In the genomic region with DNA sequence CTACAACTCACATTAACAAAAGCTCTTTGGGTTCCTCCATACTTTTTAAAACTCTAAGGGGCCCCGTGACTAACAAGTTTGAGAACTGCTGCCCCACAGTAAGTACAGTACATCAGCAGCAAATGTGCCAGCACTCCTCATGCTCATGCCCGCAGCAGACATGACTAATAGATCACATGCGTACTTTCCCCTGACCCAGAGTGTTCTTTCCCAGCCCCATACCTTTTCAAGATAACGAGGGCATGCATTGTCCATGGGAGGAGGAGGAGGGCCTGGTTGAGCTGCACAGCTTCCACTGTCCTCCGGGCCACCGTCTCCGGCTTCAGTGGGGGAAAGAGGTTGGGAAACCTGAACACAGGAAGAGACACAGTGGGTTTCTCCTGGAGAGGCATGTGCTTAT, we compare ENCODE assay signal across 10 cellular contexts. TPM values are rescaled to one million over a fixed set of nuclear protein-coding genes. Genes with fewer than 3 reads are reported as not detected.
DNase-seq lines count a peak whose midpoint lies in the region; ATAC-seq and TF ChIP-seq lines count a peak whose summit lies in the region.
"Had no signal": no experiment of that assay in that cellular context is flagged by ENCODE, and none has a peak within 500 bp of the region (broad histone marks: within the 10 kb centered on the region; RNA-seq: fewer than 3 reads in every experiment).

No MANE protein-coding gene starts in this region.

- no peaks in the 10 kb centered on the region for H3K9me3 ChIP-seq in gastrocnemius medialis

- peaks cover 0 to 45% of the 10 kb centered on the region in 2 donors for H3K36me3 ChIP-seq in gastrocnemius medialis

- TF ChIP-seq CTCF in foreskin keratinocyte (conservative IDR thresholded peaks at IDR 0.05) (no peak), gastrocnemius medialis (IDR thresholded peaks at IDR 0.05 in 4 of 5, conservative IDR thresholded peaks at IDR 0.05 in 1 of 5) (no peak)

- H3K4me1 ChIP-seq in foreskin keratinocyte (no peaks in the 10 kb centered on the region), gastrocnemius medialis (peaks cover 4 to 14% of the 10 kb centered on the region in 2 donors)

- in situ Hi-C loops in SK-MEL-5 (cut with HindIII; ENCODE audit: low pct_unique_long_range_greater_than_20kb, low sequenced_read_pairs), result no loop called here
- in situ Hi-C loops in gastrocnemius medialis (cut with MboI; ENCODE audit: low sequenced_read_pairs in 4 of 4), result no loop called here

- intact Hi-C loops in gastrocnemius medialis (cut with DNase I; ENCODE audit: low total_unique reads), result no loop called here

- ATAC-seq in foreskin keratinocyte, result peak; percentile 51
- ATAC-seq in gastrocnemius medialis, result peak in 1 of 2 donors; percentile 28
- ATAC-seq in HG03521 (IDR thresholded peaks at IDR 0.05; ENCODE audit: unreplicated experiment), result no peak

- no peak for TF ChIP-seq POLR2A in gastrocnemius medialis (IDR thresholded peaks at IDR 0.05)

- H3K27me3 ChIP-seq in foreskin keratinocyte (no peaks in the 10 kb centered on the region), gastrocnemius medialis (no peaks in the 10 kb centered on the region)

- H3K27ac ChIP-seq in foreskin keratinocyte (no peak overlapping the region), gastrocnemius medialis (peak overlapping the region; percentile 65 to 78 (median 68))

- DNase-seq in HT1080 (ENCODE audit: low read depth) (peak; percentile 25), SK-MEL-5 (ENCODE audit: low read depth, low spot score) (peak; percentile 11), foreskin keratinocyte (no peak), gastrocnemius medialis (no peak), GM19240 (ENCODE audit: insufficient read length, low spot score) (no peak), NCI-H1436 (lab: John Stamatoyannopoulos, UW) (no peak)
- DNase-seq: activated CD4-positive, CD25-positive, alpha-beta regulatory T cell; activated T-cell treated with anti-CD3 and anti-CD28 coated beads for 4 hours; NCI-H1092 treated with DMSO at 0.1 percent for 48 hours had no signal

- no peak overlapping the region for H3K4me3 ChIP-seq in gastrocnemius medialis

RNA-seq across cellular contexts. Expression of a gene that starts 45.5 kb away (rescaled TPM):
- total RNA-seq in HT1080 (2014; rRNA removed; shearing (Covaris generic)), result 0.10 TPM in 1 of 2 replicates, not detected in the other
- polyA plus RNA-seq in HT1080 (2015; cell fraction: cytosol; rRNA removed), result 5.2 and 8.0 TPM in 2 replicates
- 10.0 and 13.4 TPM in 2 replicates for polyA plus RNA-seq in HT1080 (2015; cell fraction: nucleus; rRNA removed)
- not detected in 2 replicates for total RNA-seq in SK-MEL-5 (2014; rRNA removed; shearing (Covaris generic))
- not detected in 2 replicates for polyA plus RNA-seq in SK-MEL-5 (2015; cell fraction: cytosol; rRNA removed)
- polyA plus RNA-seq in SK-MEL-5 (2015; cell fraction: nucleus; rRNA removed), result not detected in 2 replicates
- 2.6 and 6.4 TPM in 2 replicates for total RNA-seq in foreskin keratinocyte
- 3.2 and 7.0 TPM in 2 replicates for polyA plus RNA-seq in foreskin keratinocyte
- 100 to 1,000 TPM in 1 of 4 donors, 10 to 100 TPM in 3; 28.5 to 108 (median 67.0) TPM for total RNA-seq in gastrocnemius medialis

Comparison
In these comparisons a context has a peak if more than half of its experiments do, and no peak if none do; other contexts are left out.
1. DNase-seq: peak in HT1080 (single experiment) and SK-MEL-5 (single experiment); none in foreskin keratinocyte (0 of 2), gastrocnemius medialis (0 of 2), GM19240 (single experiment) and NCI-H1436 (single experiment).